Comparison of ENCODE assay signal across 9 cellular contexts in the genomic region with DNA sequence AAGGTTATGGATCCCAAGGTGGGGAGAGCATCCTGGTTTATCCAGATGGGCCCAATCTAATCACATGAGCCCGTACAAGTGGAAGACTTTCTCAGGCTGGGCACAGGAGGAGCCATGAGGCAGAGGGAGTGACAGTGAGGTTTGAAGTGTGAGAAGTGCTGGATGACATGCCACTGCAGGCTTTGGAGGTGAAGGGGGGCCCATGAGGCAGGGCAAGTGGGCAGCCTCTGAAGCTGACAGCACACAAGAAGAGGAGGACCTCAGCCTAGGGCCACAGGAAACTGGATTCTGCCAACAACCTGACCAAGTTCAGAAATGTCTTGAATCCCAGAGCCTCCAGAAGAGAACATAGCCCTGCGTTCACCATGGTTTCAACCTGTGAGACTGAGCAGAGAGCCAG.
"Had no signal": no experiment of that assay in that cellular context is flagged by ENCODE, and none has a peak within 500 bp of the region (broad histone marks: within the 10 kb centered on the region; RNA-seq: fewer than 3 reads in every experiment).

No MANE protein-coding gene starts in this region.

- H3K27ac ChIP-seq: GM23248, HL-60 had no signal

- H3K36me3 ChIP-seq: HAP-1 had no signal

- ATAC-seq: HCT116, K562 had no signal

- H3K4me3 ChIP-seq: GM23248, HAP-1, K562 had no signal

- H3K27ac Mint-ChIP-seq: HFFc6 had no signal

- FAIRE-seq: K562 had no signal

- H2AFZ ChIP-seq: GM23248 had no signal

- DNase-seq: GOT3, H7, HFFc6, KG1 had no signal

- H3K9ac ChIP-seq: GM23248 had no signal

- H3K9me3 ChIP-seq: HAP-1 had no signal

- H3K4me3 Mint-ChIP-seq: HFFc6 had no signal

- H3K4me1 ChIP-seq: HAP-1 had no signal
